Comparison of ENCODE assay signal across 9 cellular contexts in the genomic region with DNA sequence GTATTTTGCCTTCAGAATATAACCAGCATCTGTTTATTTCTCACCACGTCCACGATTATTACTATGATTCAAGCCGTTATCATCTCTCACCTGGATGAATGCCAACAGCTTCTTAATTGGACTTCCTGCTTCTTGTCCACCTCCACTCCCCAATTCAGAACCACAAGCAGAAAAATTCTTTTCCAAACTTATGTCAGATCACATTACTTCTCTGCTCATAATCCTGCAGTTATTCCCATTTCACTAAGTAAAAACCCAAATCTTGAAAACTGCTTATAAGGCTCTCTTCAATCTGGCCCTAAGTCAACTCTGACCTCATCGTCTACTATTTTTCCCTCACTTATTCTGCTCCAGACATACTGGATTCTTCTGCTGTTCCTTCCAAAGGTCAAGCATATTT. TPM values are rescaled to one million over a fixed set of nuclear protein-coding genes. Genes with fewer than 3 reads are reported as not detected.
DNase-seq lines count a peak whose midpoint lies in the region; ATAC-seq, FAIRE-seq and TF ChIP-seq lines count a peak whose summit lies in the region.
"Had no signal": no experiment of that assay in that cellular context is flagged by ENCODE, and none has a peak within 500 bp of the region (broad histone marks: within the 10 kb centered on the region; RNA-seq: fewer than 3 reads in every experiment).

No MANE protein-coding gene starts in this region.

- no peak overlapping the region for H3K27ac ChIP-seq in HCT116 (ENCODE audit: low read depth, low read length)
- peak overlapping the region in 3 of 4 donors; percentile 96 to 98 (median 97) for H3K27ac ChIP-seq in Peyer's patch
- peak overlapping the region; percentile 2 to 100 for H3K27ac ChIP-seq in small intestine (ENCODE audit: low read depth in 1 of 2, low read length in 1 of 2)

- no peak overlapping the region for H3K27ac Mint-ChIP-seq in CD14-positive monocyte
- H3K27ac Mint-ChIP-seq: IgD-negative memory B cell had no signal

- no peaks in the 10 kb centered on the region for H3K9me3 ChIP-seq in HCT116 (ENCODE audit: control insufficient read depth in 1 of 2, insufficient read depth in 1 of 2, low read depth in 1 of 2, low read length in 2 of 2)
- no peaks in the 10 kb centered on the region for H3K9me3 ChIP-seq in Peyer's patch
- H3K9me3 ChIP-seq in small intestine (ENCODE audit: control insufficient read depth, low read depth) = no peaks in the 10 kb centered on the region

- H3K9me3 Mint-ChIP-seq in CD14-positive monocyte = peaks cover 1 to 10% (median 5%) of the 10 kb centered on the region in 7 donors

- H3K4me3 Mint-ChIP-seq in CD14-positive monocyte = no peak overlapping the region
- H3K4me3 Mint-ChIP-seq: IgD-negative memory B cell had no signal

- no peak for TF ChIP-seq CTCF in HCT116 (IDR thresholded peaks at IDR 0.05 in 2 of 3, conservative IDR thresholded peaks at IDR 0.05 in 1 of 3; ENCODE audit: borderline replicate concordance in 1 of 3, insufficient read depth in 1 of 3, low read depth in 2 of 3, low read length in 2 of 3)
- TF ChIP-seq CTCF in Peyer's patch (IDR thresholded peaks at IDR 0.05) = no peak
- TF ChIP-seq CTCF in foreskin fibroblast (IDR thresholded peaks at IDR 0.05; ENCODE audit: low read depth, low read length) = no peak
- no peak for TF ChIP-seq CTCF in CD14-positive monocyte (IDR thresholded peaks at IDR 0.05)

- H3K36me3 Mint-ChIP-seq in CD14-positive monocyte = no peaks in the 10 kb centered on the region
- H3K36me3 Mint-ChIP-seq: IgD-negative memory B cell had no signal

- H4K20me1 ChIP-seq in HCT116 (ENCODE audit: insufficient read depth) = no peaks in the 10 kb centered on the region

- DNase-seq in HCT116 (ENCODE audit: low read depth, low spot score) (no peak), Peyer's patch (no peak), foreskin fibroblast (peak; percentile 41 to 72), small intestine (peak; percentile 89), NCI-H526 treated with DMSO at 0.1 percent for 48 hours (lab: John Stamatoyannopoulos, UW) (no peak), H54 (ENCODE audit: insufficient read length, low spot score) (no peak), CD14-positive monocyte (ENCODE audit: low spot score) (no peak)

- no peak overlapping the region for H3K9ac ChIP-seq in HCT116 (ENCODE audit: low read length)

- peaks cover 0 to 3% (median 1%) of the 10 kb centered on the region in 3 donors for H3K27me3 Mint-ChIP-seq in CD14-positive monocyte (ENCODE audit: low read depth in 3 of 3)

- no peaks in the 10 kb centered on the region for H3K27me3 ChIP-seq in HCT116 (ENCODE audit: insufficient read depth, low read length)
- no peaks in the 10 kb centered on the region for H3K27me3 ChIP-seq in Peyer's patch
- no peaks in the 10 kb centered on the region for H3K27me3 ChIP-seq in small intestine (ENCODE audit: control insufficient read depth in 2 of 2, insufficient read depth in 2 of 2, low read length in 2 of 2)

- WGBS in small intestine, 3 donors = 3 to 28% (median 23%) methylated on average over 4 of the region's 4 CpGs

- H2AFZ ChIP-seq in HCT116 (ENCODE audit: low read depth, low read length, poor library complexity, severe bottlenecking) = no peak overlapping the region

- peaks cover 15% of the 10 kb centered on the region for H3K79me2 ChIP-seq in HCT116 (ENCODE audit: insufficient read depth, low read length)

- H3K4me2 ChIP-seq in HCT116 (ENCODE audit: low read length) = peak overlapping the region; percentile 79

- POLR2A ChIA-PET in HCT116 (lab: Charles Lee) = no interaction called here

- ATAC-seq in HCT116 (no peak), HG03457 (IDR thresholded peaks at IDR 0.05; ENCODE audit: unreplicated experiment) (no peak)

- H3K4me3 ChIP-seq in HCT116 (replicated peaks in 1 of 2; ENCODE audit: low read depth in 1 of 2, low read length in 2 of 2) = peak overlapping the region in 1 of 2 experiments; percentile 76; a peak in 1 of 4 replicates
- H3K4me3 ChIP-seq in Peyer's patch = peak overlapping the region in 2 of 4 donors; percentile 81 to 87
- H3K4me3 ChIP-seq in foreskin fibroblast (ENCODE audit: low read depth in 1 of 2, low read length in 2 of 2) = peak overlapping the region; percentile 88 to 91
- H3K4me3 ChIP-seq in small intestine (ENCODE audit: low read depth in 1 of 2, low read length in 2 of 2) = peak overlapping the region in 1 of 2 donors; percentile 70

- no peak for FAIRE-seq in small intestine (lab: Jason Lieb, UNC)
- FAIRE-seq in H54 (lab: Jason Lieb, UNC) = no peak

- TF ChIP-seq RAD21 in HCT116 (IDR thresholded peaks at IDR 0.05; ENCODE audit: low read depth) = no peak

- peaks cover 9% of the 10 kb centered on the region for H3K4me1 Mint-ChIP-seq in CD14-positive monocyte

- intact Hi-C loops in HCT116 (cut with micrococcal nuclease) = no loop called here
- intact Hi-C loops in CD14-positive monocyte (cut with micrococcal nuclease) = no loop called here

- H3K9me2 ChIP-seq in HCT116 (ENCODE audit: insufficient read depth) = no peaks in the 10 kb centered on the region

- CTCF ChIA-PET in HCT116 (lab: Charles Lee) = interaction anchor here (1.0 to 1.6 kb wide), 9 partner anchors 9 to 530 kb away, joined by 3 to 18 read pairs (median 4); no protein-coding TSS in a partner anchor

- TF ChIP-seq POLR2A in HCT116 (IDR thresholded peaks at IDR 0.05; ENCODE audit: borderline replicate concordance, extremely low read depth, insufficient read depth, insufficient read length) = no peak
- TF ChIP-seq POLR2A in Peyer's patch (IDR thresholded peaks at IDR 0.05) = no peak
- TF ChIP-seq POLR2A in H54 (IDR thresholded peaks at IDR 0.05; ENCODE audit: low read depth, low read length) = no peak

- no peaks in the 10 kb centered on the region for H3K36me3 ChIP-seq in HCT116 (ENCODE audit: control insufficient read depth in 1 of 2, insufficient read depth in 2 of 2, low read length in 2 of 2)
- no peaks in the 10 kb centered on the region for H3K36me3 ChIP-seq in Peyer's patch
- peaks cover 0 to 1% of the 10 kb centered on the region in 2 donors for H3K36me3 ChIP-seq in small intestine (ENCODE audit: control insufficient read depth in 2 of 2, insufficient read depth in 2 of 2, low read length in 2 of 2)

- H3K4me1 ChIP-seq in HCT116 (ENCODE audit: control insufficient read depth in 1 of 2, insufficient read depth in 2 of 2, low read length in 2 of 2) (peaks cover 13 to 23% of the 10 kb centered on the region in 2 experiments), Peyer's patch (peaks cover 0 to 11% (median 6%) of the 10 kb centered on the region in 4 donors), small intestine (ENCODE audit: control insufficient read depth in 2 of 2, insufficient read depth in 1 of 2, low read depth in 1 of 2, low read length in 1 of 2) (no peaks in the 10 kb centered on the region)

- no TSS peak for BruUV-seq in HCT116 (replicated peaks; lab: Mats Ljungman, UMichigan)

- RAD21 ChIA-PET in HCT116 (lab: Charles Lee; ENCODE audit: low non-redundant PET in 1 of 2, low total read pairs in 2 of 2, uncharacterized antibody in 2 of 2, unreplicated experiment in 2 of 2) = no interaction called here

TF ChIP-seq in HCT116, 20 proteins besides CTCF, POLR2A, EP300 and RAD21:
- no peak for TF ChIP-seq ELF1 (IDR thresholded peaks at IDR 0.05; ENCODE audit: borderline replicate concordance, low read depth)
- TF ChIP-seq ZNF274 (IDR thresholded peaks at IDR 0.05; ENCODE audit: low read depth, low read length) = no peak
- TF ChIP-seq EZH2 (IDR thresholded peaks at IDR 0.05) = no peak
- no peak for TF ChIP-seq JUND (IDR thresholded peaks at IDR 0.05)
- no peak for TF ChIP-seq CBX3 (IDR thresholded peaks at IDR 0.05; ENCODE audit: low read depth)
- no peak for TF ChIP-seq SP1 (IDR thresholded peaks at IDR 0.05; ENCODE audit: low read depth)
- no peak for TF ChIP-seq FOSL1 (IDR thresholded peaks at IDR 0.05; ENCODE audit: low read depth)

RNA-seq across cellular contexts. Expression of gene CRY1, which starts 2.0 kb away (rescaled TPM):
- total RNA-seq in HCT116 (2021; ENCODE audit: unreplicated experiment) = 16.3 TPM
- 5.0 and 6.6 TPM in 2 replicates for polyA plus RNA-seq in HCT116 (2012)
- 10 to 100 TPM; 32.4 to 64.4 (median 47.6) TPM for total RNA-seq in Peyer's patch
- polyA plus RNA-seq in small intestine = 10 to 100 TPM in 1 of 3 donors, 1 to 10 TPM in 2; 8.1 to 17.4 (median 9.5) TPM
- polyA plus RNA-seq in CD14-positive monocyte = 1 to 10 TPM; 5.8 to 7.7 TPM

Comparison
In these comparisons a context has a peak if more than half of its experiments do, and no peak if none do; other contexts are left out.
1. DNase-seq: peak in foreskin fibroblast (2 of 2) and small intestine (single experiment); none in HCT116 (single experiment), Peyer's patch (0 of 3), NCI-H526 treated with DMSO at 0.1 percent for 48 hours (single experiment), H54 (single experiment) and CD14-positive monocyte (single experiment).